ENCODE assay signal across 8 cellular contexts in genomic region chr13:28658539-28658795, GRCh38. TPM values are rescaled to one million over a fixed set of nuclear protein-coding genes. Genes with fewer than 3 reads are reported as not detected.
DNase-seq lines count a peak whose midpoint lies in the region; ATAC-seq and TF ChIP-seq lines count a peak whose summit lies in the region.

No MANE protein-coding gene starts in this region.

- H3K4me1 Mint-ChIP-seq in activated CD4-positive, alpha-beta T cell treated with anti-CD3 and anti-CD28 coated beads, Interleukin-2, amount 10 ng/mL, durations not matched to agents 24 days and 14 days: peaks cover 49% of the 10 kb centered on the region
- H3K4me1 Mint-ChIP-seq in immature natural killer cell: peaks cover 54 to 62% of the 10 kb centered on the region in 2 donors

- peak overlapping the region; percentile 91 for H3K27ac ChIP-seq in suprapubic skin

- H3K9me3 Mint-ChIP-seq in activated CD4-positive, alpha-beta T cell treated with anti-CD3 and anti-CD28 coated beads, Interleukin-2, amount 10 ng/mL, durations not matched to agents 24 days and 14 days: no peaks in the 10 kb centered on the region
- H3K9me3 Mint-ChIP-seq in immature natural killer cell: no peaks in the 10 kb centered on the region

- H3K9ac ChIP-seq in adipocyte (ENCODE audit: low read length): peak overlapping the region; percentile 98

- peaks cover 42% of the 10 kb centered on the region for H3K36me3 Mint-ChIP-seq in activated CD4-positive, alpha-beta T cell treated with anti-CD3 and anti-CD28 coated beads, Interleukin-2, amount 10 ng/mL, durations not matched to agents 24 days and 14 days (ENCODE audit: low read depth)
- peaks cover 0 to 4% (median 3%) of the 10 kb centered on the region in 3 donors for H3K36me3 Mint-ChIP-seq in immature natural killer cell

- peak overlapping the region; percentile 99 for H3K27ac Mint-ChIP-seq in activated CD4-positive, alpha-beta T cell treated with anti-CD3 and anti-CD28 coated beads, Interleukin-2, amount 10 ng/mL, durations not matched to agents 24 days and 14 days
- peak overlapping the region; percentile 98 to 100 (median 98) for H3K27ac Mint-ChIP-seq in immature natural killer cell

- H3K4me1 ChIP-seq in adipocyte (ENCODE audit: control insufficient read depth, insufficient read depth, low read length): peaks cover 57% of the 10 kb centered on the region
- peaks cover 35% of the 10 kb centered on the region for H3K4me1 ChIP-seq in suprapubic skin

- peak overlapping the region; percentile 97 for H3K4me3 ChIP-seq in adipocyte (ENCODE audit: low read length)
- H3K4me3 ChIP-seq in suprapubic skin: peak overlapping the region; percentile 88

- no peaks in the 10 kb centered on the region for H3K27me3 ChIP-seq in adipocyte (replicated peaks; ENCODE audit: control insufficient read depth, insufficient read depth, low read length)
- H3K27me3 ChIP-seq in suprapubic skin: no peaks in the 10 kb centered on the region

- ATAC-seq in HG03354 (IDR thresholded peaks at IDR 0.05; ENCODE audit: poor library complexity, severe bottlenecking, unreplicated experiment) (peak; percentile 27), HG03108 (IDR thresholded peaks at IDR 0.05; ENCODE audit: unreplicated experiment) (no peak), HG03565 (IDR thresholded peaks at IDR 0.05; ENCODE audit: unreplicated experiment) (no peak)

- WGBS in suprapubic skin: under 1% methylated on average over 8 of the region's 8 CpGs

- intact Hi-C loops in activated CD4-positive, alpha-beta T cell treated with anti-CD3 and anti-CD28 coated beads, Interleukin-2, amount 10 ng/mL, durations not matched to agents 24 days and 14 days (cut with micrococcal nuclease): loop anchor here (2.0 to 5.0 kb wide), 8 partner anchors 22 to 1232 kb away; partner anchors contain the start of genes LNX2 and POLR1D

- H3K9me3 ChIP-seq in adipocyte (ENCODE audit: control insufficient read depth, low read length) (no peaks in the 10 kb centered on the region), suprapubic skin (no peaks in the 10 kb centered on the region)

- H3K36me3 ChIP-seq in adipocyte (ENCODE audit: control insufficient read depth, insufficient read depth, low read length, severe bottlenecking): peaks cover 30% of the 10 kb centered on the region
- peaks cover 13% of the 10 kb centered on the region for H3K36me3 ChIP-seq in suprapubic skin

- TF ChIP-seq POLR2A in suprapubic skin (IDR thresholded peaks at IDR 0.05): no peak

- H3K27me3 Mint-ChIP-seq in activated CD4-positive, alpha-beta T cell treated with anti-CD3 and anti-CD28 coated beads, Interleukin-2, amount 10 ng/mL, durations not matched to agents 24 days and 14 days: no peaks in the 10 kb centered on the region
- peaks cover 6 to 16% (median 14%) of the 10 kb centered on the region in 3 donors for H3K27me3 Mint-ChIP-seq in immature natural killer cell (ENCODE audit: low read depth in 3 of 3)

- DNase-seq in activated CD4-positive, alpha-beta T cell treated with anti-CD3 and anti-CD28 coated beads, Interleukin-2, amount 10 ng/mL, durations not matched to agents 24 days and 14 days: peak; percentile 69
- no peak for DNase-seq in activated CD4-positive, alpha-beta T cell treated with anti-CD3 and anti-CD28 coated beads, Interleukin-2, amount 50 U/mL, for 4 hours
- DNase-seq in adipocyte (ENCODE audit: low read depth): no peak
- no peak for DNase-seq in immature natural killer cell
- no peak for DNase-seq in suprapubic skin (ENCODE audit: low spot score in 2 of 2)

- TF ChIP-seq CTCF in suprapubic skin (IDR thresholded peaks at IDR 0.05): no peak

- TF ChIP-seq EP300 in suprapubic skin (IDR thresholded peaks at IDR 0.05): no peak

- H3K4me3 Mint-ChIP-seq in activated CD4-positive, alpha-beta T cell treated with anti-CD3 and anti-CD28 coated beads, Interleukin-2, amount 10 ng/mL, durations not matched to agents 24 days and 14 days: peak overlapping the region; percentile 97
- peak overlapping the region; percentile 97 to 100 (median 97) for H3K4me3 Mint-ChIP-seq in immature natural killer cell

RNA-seq across cellular contexts. Expression of gene POMP, which starts 0.5 kb away (rescaled TPM):
- total RNA-seq in activated CD4-positive, alpha-beta T cell treated with anti-CD3 and anti-CD28 coated beads, Interleukin-2, amount 10 ng/mL, durations not matched to agents 24 days and 14 days: 152 and 161 TPM in 2 replicates
- 100 to 1,000 TPM; 136 to 152 (median 138) TPM for polyA plus RNA-seq in immature natural killer cell
- 10 to 100 TPM; 24.1 to 48.7 (median 35.5) TPM for total RNA-seq in suprapubic skin
